25 cellular contexts compared by ENCODE assay signal in genomic region chr10:90413196-90413595, GRCh38.
"Had no signal": no experiment of that assay in that cellular context is flagged by ENCODE, and none has a peak within 500 bp of the region (broad histone marks: within the 10 kb centered on the region; RNA-seq: fewer than 3 reads in every experiment).

No MANE protein-coding gene starts in this region.

- H3K4me1 Mint-ChIP-seq: activated B cell treated with CpG ODN at 0.5 μM for 24 hours; activated naive CD4-positive, alpha-beta T cell treated with anti-CD3 and anti-CD28 coated beads, Interleukin-2, amount 50 U/mL, for 24 hours; immature natural killer cell had no signal

- DNase-seq: activated B cell treated with CpG ODN at 0.5 μM for 24 hours; activated CD4-positive, alpha-beta T cell treated with anti-CD3 and anti-CD28 coated beads for 48 hours; activated CD8-positive, alpha-beta memory T cell treated with anti-CD3 and anti-CD28 coated beads, Interleukin-2, amount 50 U/mL, for 4 hours; activated CD8-positive, alpha-beta T cell treated with anti-CD3 and anti-CD28 coated beads, Interleukin-2, amount 10 ng/mL, durations not matched to agents 7 days and 5 days; activated effector memory CD4-positive, alpha-beta T cell treated with anti-CD3 and anti-CD28 coated beads, Interleukin-2, amount 50 U/mL, for 16 hours; activated T-cell treated with anti-CD3 and anti-CD28 coated beads, Interleukin-2, amount 50 U/mL, for 48 hours; gastrocnemius medialis; heart left ventricle; immature natural killer cell; left colon; lower lobe of right lung; nephron progenitor cell; occipital lobe; small intestine; stimulated activated CD4-positive, alpha-beta T cell treated with anti-CD3 and anti-CD28 coated beads, Interleukin-4, amount 100 ng/mL, for 4 hours; stimulated activated CD8-positive, alpha-beta memory T cell treated with anti-CD3 and anti-CD28 coated beads, Interleukin-4, amount 100 ng/mL, for 48 hours; stimulated activated naive CD4-positive, alpha-beta T cell treated with Interleukin-2 at 50 U/mL for 16 hours; substantia nigra had no signal

- H3K27ac Mint-ChIP-seq: activated B cell treated with CpG ODN at 0.5 μM for 24 hours; activated CD8-positive, alpha-beta T cell treated with anti-CD3 and anti-CD28 coated beads, Interleukin-2, amount 10 ng/mL, durations not matched to agents 7 days and 5 days; activated naive CD4-positive, alpha-beta T cell treated with anti-CD3 and anti-CD28 coated beads, Interleukin-2, amount 50 U/mL, for 24 hours; immature natural killer cell; mesothelial cell of epicardium; nephron progenitor cell; progenitor cell of endocrine pancreas had no signal

- H3K27me3 Mint-ChIP-seq: activated B cell treated with CpG ODN at 0.5 μM for 24 hours; activated naive CD4-positive, alpha-beta T cell treated with anti-CD3 and anti-CD28 coated beads, Interleukin-2, amount 50 U/mL, for 24 hours; progenitor cell of endocrine pancreas had no signal

- H3K36me3 Mint-ChIP-seq: activated naive CD4-positive, alpha-beta T cell treated with anti-CD3 and anti-CD28 coated beads, Interleukin-2, amount 50 U/mL, for 24 hours; immature natural killer cell had no signal

- H3K27ac ChIP-seq: gastrocnemius medialis, heart left ventricle, lower lobe of right lung, right atrium auricular region, tibial nerve, vagina had no signal

- H3K36me3 ChIP-seq: gastrocnemius medialis, heart left ventricle, lower lobe of right lung, right atrium auricular region, tibial nerve, vagina had no signal

- H3K4me3 Mint-ChIP-seq: activated B cell treated with CpG ODN at 0.5 μM for 24 hours; activated CD8-positive, alpha-beta T cell treated with anti-CD3 and anti-CD28 coated beads, Interleukin-2, amount 10 ng/mL, durations not matched to agents 7 days and 5 days; activated naive CD4-positive, alpha-beta T cell treated with anti-CD3 and anti-CD28 coated beads, Interleukin-2, amount 50 U/mL, for 24 hours; immature natural killer cell; mesothelial cell of epicardium; nephron progenitor cell had no signal

- ATAC-seq: activated CD8-positive, alpha-beta T cell treated with anti-CD3 and anti-CD28 coated beads, Interleukin-2, amount 10 ng/mL, durations not matched to agents 7 days and 5 days; esophagus mucosa; gastrocnemius medialis; heart left ventricle; left colon; lower lobe of right lung had no signal

- H3K4me1 ChIP-seq: gastrocnemius medialis, heart left ventricle, lower lobe of right lung, right atrium auricular region, tibial nerve had no signal

- H3K9me3 ChIP-seq: gastrocnemius medialis, lower lobe of right lung, vagina had no signal

- H3K27me3 ChIP-seq: gastrocnemius medialis, heart left ventricle, right atrium auricular region, tibial nerve, vagina had no signal

- H3K4me3 ChIP-seq: gastrocnemius medialis, heart left ventricle, lower lobe of right lung, right atrium auricular region, tibial nerve, vagina had no signal
